Comparison of ENCODE assay signal across 9 cellular contexts in the genomic region with DNA sequence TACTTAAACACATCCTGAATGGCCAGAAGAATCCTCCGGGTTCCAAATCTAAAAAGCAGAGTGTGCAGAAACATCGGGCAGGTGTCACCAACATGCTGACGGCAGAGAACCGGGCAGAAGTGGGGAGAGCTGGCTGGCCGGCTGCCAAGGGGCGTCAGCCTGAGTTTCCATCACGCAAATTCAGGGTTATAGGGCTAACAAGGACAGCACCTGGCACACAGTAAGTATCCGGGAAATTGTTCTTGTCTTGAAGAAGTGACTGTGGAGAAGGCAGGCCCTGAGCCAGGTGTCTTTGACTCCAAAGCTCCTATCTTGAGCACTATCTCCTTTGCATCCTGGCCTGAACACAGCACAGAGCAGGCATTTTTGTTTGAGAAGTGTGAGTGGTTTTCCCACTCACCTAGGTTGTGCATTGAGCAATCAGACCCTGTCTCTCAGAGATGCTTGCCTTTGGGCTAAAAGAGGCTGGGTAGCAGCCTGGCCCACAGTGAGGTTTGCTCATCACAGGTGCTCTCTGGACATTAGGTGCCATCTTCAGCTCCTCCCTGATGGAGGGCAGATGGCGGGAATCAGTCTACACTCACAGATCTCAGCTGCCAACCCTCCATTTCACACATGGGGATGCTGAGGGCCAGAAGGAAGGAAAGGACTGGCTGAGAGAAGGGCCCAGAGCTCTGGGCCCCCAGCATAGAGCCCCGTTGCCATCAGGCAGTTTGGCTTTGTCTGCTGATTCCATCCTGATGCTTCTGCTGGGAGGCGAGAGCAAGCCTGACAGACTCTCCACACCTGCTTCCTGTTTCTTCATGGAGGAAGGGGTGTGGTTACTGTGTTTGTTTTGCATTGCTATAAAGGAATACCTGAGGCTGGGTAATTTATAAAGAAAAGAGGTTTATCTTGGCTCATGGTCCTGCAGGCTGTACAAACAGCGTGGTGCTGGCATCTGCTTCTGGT.
DNase-seq lines count a peak whose midpoint lies in the region; ATAC-seq and TF ChIP-seq lines count a peak whose summit lies in the region.
"Had no signal": no experiment of that assay in that cellular context is flagged by ENCODE, and none has a peak within 500 bp of the region (broad histone marks: within the 10 kb centered on the region; RNA-seq: fewer than 3 reads in every experiment).

No MANE protein-coding gene starts in this region.

- H4K20me1 ChIP-seq in Loucy (ENCODE audit: insufficient read depth, low read length, poor library complexity, severe bottlenecking): no peaks in the 10 kb centered on the region

- peak overlapping the region; percentile 23 for H3K27ac ChIP-seq in effector memory CD4-positive, alpha-beta T cell (ENCODE audit: insufficient read depth, low read length, poor library complexity, severe bottlenecking)
- H3K27ac ChIP-seq: esophagus squamous epithelium had no signal

- no peak for TF ChIP-seq CTCF in Loucy (conservative IDR thresholded peaks at IDR 0.05; ENCODE audit: low read length)

- no peaks in the 10 kb centered on the region for H3K9me3 ChIP-seq in Loucy (ENCODE audit: insufficient read depth, low read depth, low read length)
- no peaks in the 10 kb centered on the region for H3K9me3 ChIP-seq in effector memory CD4-positive, alpha-beta T cell (ENCODE audit: control insufficient read depth, low read length)
- H3K9me3 ChIP-seq: esophagus squamous epithelium had no signal

- no peaks in the 10 kb centered on the region for H3K79me2 ChIP-seq in Loucy (ENCODE audit: insufficient read depth, low read length)

- no peak overlapping the region for H3K4me3 ChIP-seq in Loucy (ENCODE audit: low read length, poor library complexity, severe bottlenecking)
- peak overlapping the region; percentile 6 for H3K4me3 ChIP-seq in effector memory CD4-positive, alpha-beta T cell (ENCODE audit: insufficient read depth, low read depth, low read length, poor library complexity, severe bottlenecking)
- H3K4me3 ChIP-seq: esophagus squamous epithelium had no signal

- H2AFZ ChIP-seq in Loucy (ENCODE audit: low read length): peak overlapping the region; percentile 60; the same call in 1 of the 2 replicates

- H3K27me3 ChIP-seq in Loucy (ENCODE audit: insufficient read depth, low read length, poor library complexity, severe bottlenecking): no peaks in the 10 kb centered on the region
- H3K27me3 ChIP-seq in effector memory CD4-positive, alpha-beta T cell (replicated peaks; ENCODE audit: control insufficient read depth, insufficient read depth, low read length, poor library complexity, severe bottlenecking): no peaks in the 10 kb centered on the region
- H3K27me3 ChIP-seq: esophagus squamous epithelium had no signal

- peaks cover 10% of the 10 kb centered on the region for H3K4me1 ChIP-seq in Loucy (ENCODE audit: insufficient read depth, low read length, poor library complexity, severe bottlenecking)
- peaks cover 17% of the 10 kb centered on the region for H3K4me1 ChIP-seq in effector memory CD4-positive, alpha-beta T cell (ENCODE audit: control insufficient read depth, insufficient read depth, low read length, poor library complexity, severe bottlenecking)

- no peaks in the 10 kb centered on the region for H3K36me3 ChIP-seq in Loucy (ENCODE audit: insufficient read depth, low read length)
- no peaks in the 10 kb centered on the region for H3K36me3 ChIP-seq in effector memory CD4-positive, alpha-beta T cell (ENCODE audit: control insufficient read depth, insufficient read depth, low read length)
- H3K36me3 ChIP-seq: esophagus squamous epithelium had no signal

- DNase-seq in COR-L47 (lab: John Stamatoyannopoulos, UW) (peak; percentile 86), SHP77 treated with DMSO at 0.1 percent for 48 hours (lab: John Stamatoyannopoulos, UW) (peak; percentile 84), HK-2 (ENCODE audit: unreplicated experiment) (no peak), D341Med (ENCODE audit: low spot score) (no peak), medulla oblongata (ENCODE audit: extremely low spot score) (no peak)
- peak in 1 of 3 donors; percentile 7 for DNase-seq in effector memory CD4-positive, alpha-beta T cell
- DNase-seq: esophagus squamous epithelium had no signal

- no peak overlapping the region for H3K4me2 ChIP-seq in Loucy (ENCODE audit: low read depth, low read length, poor library complexity, severe bottlenecking)

- no peak overlapping the region for H3K9ac ChIP-seq in Loucy (ENCODE audit: low read depth, low read length, poor library complexity, severe bottlenecking)

- ATAC-seq in GM21723 (IDR thresholded peaks at IDR 0.05; ENCODE audit: unreplicated experiment): no peak

- H3F3A ChIP-seq in Loucy (ENCODE audit: low read depth): no peaks in the 10 kb centered on the region

- no peaks in the 10 kb centered on the region for H3K9me2 ChIP-seq in Loucy (replicated peaks; ENCODE audit: low read depth, low read length)

Comparison
In these comparisons a context has a peak if more than half of its experiments do, and no peak if none do; other contexts are left out.
1. DNase-seq: peak in COR-L47 (single experiment) and SHP77 treated with DMSO at 0.1 percent for 48 hours (single experiment); none in HK-2 (single experiment), D341Med (single experiment) and medulla oblongata (single experiment).